8 cellular contexts compared by ENCODE assay signal in the genomic region with DNA sequence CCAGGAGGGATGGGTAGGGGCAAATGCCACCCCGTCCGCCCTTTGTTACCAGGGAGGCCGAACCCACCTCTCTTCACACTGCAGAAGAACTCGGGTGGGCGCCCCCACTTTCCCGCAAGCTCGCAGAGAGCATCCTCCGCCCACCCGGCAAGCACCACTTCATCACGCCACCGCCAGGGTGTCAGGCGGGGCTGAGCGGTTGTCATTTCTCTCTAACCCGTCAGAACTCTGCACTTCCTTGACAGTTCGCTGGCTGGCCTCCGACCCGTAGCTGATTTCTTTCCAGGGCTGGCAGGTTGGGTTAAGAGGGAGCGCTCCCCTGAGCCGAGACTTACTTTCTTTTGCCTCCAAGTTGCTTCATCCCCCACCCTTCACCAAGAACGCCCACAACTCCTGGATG.
DNase-seq lines count a peak whose midpoint lies in the region; ATAC-seq and TF ChIP-seq lines count a peak whose summit lies in the region.
"Not testable (repeated sequence)": the region's sequence is repeated elsewhere in the genome, so short reads cannot be mapped to it uniquely, and the experiment has no call there.

No MANE protein-coding gene starts in this region.

- not testable (repeated sequence) for H3F3A ChIP-seq in Loucy (ENCODE audit: low read depth)

- not testable (repeated sequence) for H3K9me3 Mint-ChIP-seq in activated T-cell treated with anti-CD3 and anti-CD28 coated beads, Interleukin-2, amount 50 U/mL, for 72 hours

- H3K4me1 Mint-ChIP-seq in T-helper 17 cell = not testable (repeated sequence)
- H3K4me1 Mint-ChIP-seq in activated T-cell treated with anti-CD3 and anti-CD28 coated beads, Interleukin-2, amount 50 U/mL, for 72 hours (ENCODE audit: low read depth) = peaks cover 15% of the 10 kb centered on the region

- H3K9me3 ChIP-seq in DND-41 (ENCODE audit: insufficient read depth, low read length, severe bottlenecking); Loucy (ENCODE audit: insufficient read depth, low read depth, low read length); T-helper 17 cell (ENCODE audit: control insufficient read depth, low read length, poor library complexity, severe bottlenecking); iPS-15b (ENCODE audit: control insufficient read depth, insufficient read depth, low read length); parathyroid adenoma (ENCODE audit: control insufficient read depth, low read length); thoracic aorta: not testable (repeated sequence)

- H3K27ac ChIP-seq in DND-41 (ENCODE audit: low read length); parathyroid adenoma; thoracic aorta: not testable (repeated sequence)

- not testable (repeated sequence) for H3K36me3 Mint-ChIP-seq in T-helper 17 cell (ENCODE audit: low read depth); activated T-cell treated with anti-CD3 and anti-CD28 coated beads, Interleukin-2, amount 50 U/mL, for 72 hours (ENCODE audit: insufficient read depth in 2 of 2)

- not testable (repeated sequence) for H3K27me3 ChIP-seq in DND-41 (ENCODE audit: insufficient read depth, low read length, poor library complexity); Loucy (ENCODE audit: insufficient read depth, low read length, poor library complexity, severe bottlenecking); iPS-15b (ENCODE audit: control insufficient read depth, insufficient read depth, low read length); parathyroid adenoma (ENCODE audit: control insufficient read depth, insufficient read depth, low read length); thoracic aorta (replicated peaks; ENCODE audit: insufficient read depth)

- H2AFZ ChIP-seq in DND-41 (ENCODE audit: low read depth, low read length) = not testable (repeated sequence)
- H2AFZ ChIP-seq in Loucy (ENCODE audit: low read length) (peak overlapping the region; percentile 77; the same call in 1 of the 2 replicates), parathyroid adenoma (peak overlapping the region; percentile 56)

- not testable (repeated sequence) for H3K9ac ChIP-seq in DND-41 (ENCODE audit: low read depth, low read length); Loucy (ENCODE audit: low read depth, low read length, poor library complexity, severe bottlenecking); iPS-15b (ENCODE audit: low read depth, low read length); parathyroid adenoma

- not testable (repeated sequence) for H3K4me2 ChIP-seq in DND-41 (ENCODE audit: insufficient read depth, low read length); parathyroid adenoma (ENCODE audit: low read length)
- H3K4me2 ChIP-seq in Loucy (ENCODE audit: low read depth, low read length, poor library complexity, severe bottlenecking) = peak overlapping the region; percentile 56

- not testable (repeated sequence) for H3K9me2 ChIP-seq in Loucy (replicated peaks; ENCODE audit: low read depth, low read length)

- H3K36me3 ChIP-seq in DND-41 (ENCODE audit: insufficient read depth, low read length); Loucy (ENCODE audit: insufficient read depth, low read length); iPS-15b (ENCODE audit: control insufficient read depth, insufficient read depth, low read length); parathyroid adenoma (ENCODE audit: control insufficient read depth, insufficient read depth, low read length); thoracic aorta: not testable (repeated sequence)

- peak overlapping the region; percentile 47 for H3K27ac Mint-ChIP-seq in T-helper 17 cell
- not testable (repeated sequence) for H3K27ac Mint-ChIP-seq in activated T-cell treated with anti-CD3 and anti-CD28 coated beads, Interleukin-2, amount 50 U/mL, for 72 hours

- ATAC-seq in DND-41 (ENCODE audit: insufficient read depth, low read depth) = peak; percentile 75
- peak; percentile 75 for ATAC-seq in T-helper 17 cell
- peak; percentile 78 to 81 for ATAC-seq in activated T-cell treated with anti-CD3 and anti-CD28 coated beads, Interleukin-2, amount 50 U/mL, for 72 hours (replicated peaks in 1 of 2)
- ATAC-seq in thoracic aorta (ENCODE audit: insufficient number of reproducible peaks, low FRiP score, low read depth) = not testable (repeated sequence)

- not testable (repeated sequence) for H4K20me1 ChIP-seq in DND-41 (ENCODE audit: insufficient read depth, low read length); Loucy (ENCODE audit: insufficient read depth, low read length, poor library complexity, severe bottlenecking)

- H3K27me3 Mint-ChIP-seq in T-helper 17 cell; activated T-cell treated with anti-CD3 and anti-CD28 coated beads, Interleukin-2, amount 50 U/mL, for 72 hours (ENCODE audit: low read depth): not testable (repeated sequence)

- H3K79me2 ChIP-seq in DND-41 (ENCODE audit: insufficient read depth, low read length); Loucy (ENCODE audit: insufficient read depth, low read length); parathyroid adenoma: not testable (repeated sequence)

- not testable (repeated sequence) for H3K4me3 ChIP-seq in DND-41 (ENCODE audit: low read depth in 1 of 2, low read length in 2 of 2); Loucy (ENCODE audit: low read length, poor library complexity, severe bottlenecking); choroid plexus epithelial cell (ENCODE audit: low read depth, low read length); parathyroid adenoma (ENCODE audit: low read depth, low read length); thoracic aorta
- H3K4me3 ChIP-seq in iPS-15b (ENCODE audit: low read depth, low read length) = peak overlapping the region; percentile 32

- peak; percentile 53 for DNase-seq in DND-41
- peak in 1 of 3 donors; percentile 34 for DNase-seq in T-helper 17 cell
- DNase-seq in activated T-cell treated with anti-CD3 and anti-CD28 coated beads, Interleukin-2, amount 50 U/mL, for 72 hours = peak; percentile 36 to 65
- DNase-seq in choroid plexus epithelial cell (ENCODE audit: low read depth); thoracic aorta (ENCODE audit: low spot score): not testable (repeated sequence)

- H3K4me1 ChIP-seq in DND-41 (ENCODE audit: insufficient read depth, low read length); Loucy (ENCODE audit: insufficient read depth, low read length, poor library complexity, severe bottlenecking); iPS-15b (ENCODE audit: control insufficient read depth, insufficient read depth, low read length); parathyroid adenoma: not testable (repeated sequence)
- peaks cover 5 to 11% of the 10 kb centered on the region in 2 donors for H3K4me1 ChIP-seq in thoracic aorta (ENCODE audit: control insufficient read depth in 1 of 2, low read depth in 2 of 2)

- TF ChIP-seq CTCF in DND-41 (IDR thresholded peaks at IDR 0.05; ENCODE audit: borderline replicate concordance, extremely low read depth, low read length, poor library complexity, severe bottlenecking) = peak; percentile 23
- 0 out of 2 replicates have a peak, but pooled peaks have one; percentile 19 for TF ChIP-seq CTCF in Loucy (conservative IDR thresholded peaks at IDR 0.05; ENCODE audit: low read length)
- TF ChIP-seq CTCF in choroid plexus epithelial cell (conservative IDR thresholded peaks at IDR 0.05; ENCODE audit: low read depth, low read length) = peak; percentile 38
- peak; percentile 22 for TF ChIP-seq CTCF in parathyroid adenoma (IDR thresholded peaks at IDR 0.05)
- peak; percentile 26 for TF ChIP-seq CTCF in thoracic aorta (IDR thresholded peaks at IDR 0.05)

- H3K4me3 Mint-ChIP-seq in T-helper 17 cell = peak overlapping the region; percentile 75
- H3K4me3 Mint-ChIP-seq in activated T-cell treated with anti-CD3 and anti-CD28 coated beads, Interleukin-2, amount 50 U/mL, for 72 hours = peak overlapping the region; percentile 75 to 76
